Comparison of ENCODE assay signal across 15 cellular contexts in genomic region chr11:92154611-92155010, GRCh38.
DNase-seq lines count a peak whose midpoint lies in the region; ATAC-seq and TF ChIP-seq lines count a peak whose summit lies in the region.
"Had no signal": no experiment of that assay in that cellular context is flagged by ENCODE, and none has a peak within 500 bp of the region (broad histone marks: within the 10 kb centered on the region; RNA-seq: fewer than 3 reads in every experiment).

No MANE protein-coding gene starts in this region.

- H4K20me1 ChIP-seq in PC-9 (ENCODE audit: insufficient read depth): no peaks in the 10 kb centered on the region
- H4K20me1 ChIP-seq: BLaER1 treated with 17β-estradiol and CSF1 and Interleukin-3, amounts not matched to agents 10 nM and 100 nM had no signal

- no peak overlapping the region for H2AFZ ChIP-seq in PC-9

- H3K4me2 ChIP-seq in PC-9: no peak overlapping the region
- H3K4me2 ChIP-seq: BLaER1 treated with 17β-estradiol and CSF1 and Interleukin-3, amounts not matched to agents 10 nM and 100 nM had no signal

- BruUV-seq in PC-9 (replicated peaks; lab: Mats Ljungman, UMichigan): no TSS peak

- no peaks in the 10 kb centered on the region for H3K27me3 Mint-ChIP-seq in activated CD4-positive, alpha-beta memory T cell treated with anti-CD3 and anti-CD28 coated beads for 36 hours
- H3K27me3 Mint-ChIP-seq: CD4-positive, CD25-positive, alpha-beta regulatory T cell had no signal

- CTCF ChIA-PET in PC-9 (lab: Charles Lee): no interaction called here
- CTCF ChIA-PET in activated CD4-positive, alpha-beta memory T cell treated with anti-CD3 and anti-CD28 coated beads for 36 hours (lab: Charles Lee): no interaction called here
- CTCF ChIA-PET in HEK293T (lab: Yijun Ruan, JAX): no interaction called here

- peak; percentile 88 for ATAC-seq in left lung
- ATAC-seq: GM12878, HepG2 had no signal

- H3K4me3 Mint-ChIP-seq in activated CD4-positive, alpha-beta memory T cell treated with anti-CD3 and anti-CD28 coated beads for 36 hours: no peak overlapping the region
- H3K4me3 Mint-ChIP-seq: CD4-positive, CD25-positive, alpha-beta regulatory T cell; H9 had no signal

- POLR2A ChIA-PET in PC-9 (lab: Charles Lee; ENCODE audit: unreplicated experiment) (interaction anchor here (0.6 kb wide), 1 partner anchor 176 kb away, joined by 7 read pairs; no protein-coding TSS in a partner anchor), HEK293T (lab: Yijun Ruan, JAX) (no interaction called here)
- POLR2A ChIA-PET in activated CD4-positive, alpha-beta memory T cell treated with anti-CD3 and anti-CD28 coated beads for 36 hours (lab: Charles Lee): no interaction called here

- H3K9me3 ChIP-seq in PC-9 (ENCODE audit: insufficient read depth, low read depth) (no peaks in the 10 kb centered on the region), left lung (no peaks in the 10 kb centered on the region)

- H3K36me3 Mint-ChIP-seq in activated CD4-positive, alpha-beta memory T cell treated with anti-CD3 and anti-CD28 coated beads for 36 hours: no peaks in the 10 kb centered on the region
- H3K36me3 Mint-ChIP-seq: CD4-positive, CD25-positive, alpha-beta regulatory T cell had no signal

- H3K4me1 ChIP-seq in PC-9 (replicated peaks; ENCODE audit: insufficient read depth) (peaks cover 6% of the 10 kb centered on the region; the same call in 1 of the 2 replicates), left lung (no peaks in the 10 kb centered on the region)

- H3K4me3 ChIP-seq in PC-9: no peak overlapping the region
- H3K4me3 ChIP-seq in left lung: no peak overlapping the region
- H3K4me3 ChIP-seq: BLaER1 treated with 17β-estradiol and CSF1 and Interleukin-3, amounts not matched to agents 10 nM and 100 nM; GM12878 had no signal

- H3K79me2 ChIP-seq in PC-9 (ENCODE audit: low read depth): no peaks in the 10 kb centered on the region

- no peaks in the 10 kb centered on the region for H3F3A ChIP-seq in PC-9 (ENCODE audit: insufficient read depth, low read depth)

- intact Hi-C loops in PC-9 (cut with micrococcal nuclease; ENCODE audit: unreplicated experiment): loop anchor here (5.0 kb wide), 1 partner anchor 63 kb away; no protein-coding TSS in a partner anchor
- intact Hi-C loops in left lung (cut with DNase I): no loop called here
- intact Hi-C loops in activated CD4-positive, alpha-beta memory T cell treated with anti-CD3 and anti-CD28 coated beads for 36 hours (cut with micrococcal nuclease): no loop called here
- intact Hi-C loops in posterior vena cava (cut with DNase I): no loop called here

- H3K9me3 Mint-ChIP-seq in activated CD4-positive, alpha-beta memory T cell treated with anti-CD3 and anti-CD28 coated beads for 36 hours: peaks cover 9% of the 10 kb centered on the region

- no peaks in the 10 kb centered on the region for H3K9me2 ChIP-seq in PC-9 (ENCODE audit: insufficient read depth)

- H3K27ac ChIP-seq in PC-9 (no peak overlapping the region), left lung (no peak overlapping the region)
- H3K27ac ChIP-seq: BLaER1 treated with 17β-estradiol and CSF1 and Interleukin-3, amounts not matched to agents 10 nM and 100 nM had no signal

- H3K27ac Mint-ChIP-seq in activated CD4-positive, alpha-beta memory T cell treated with anti-CD3 and anti-CD28 coated beads for 36 hours: no peak overlapping the region
- H3K27ac Mint-ChIP-seq: CD4-positive, CD25-positive, alpha-beta regulatory T cell; H9 had no signal

- peak; percentile 12 to 83 for DNase-seq in PC-9
- no peak for DNase-seq in left lung
- DNase-seq in putamen (ENCODE audit: low spot score): peak; percentile 69
- DNase-seq in activated CD4-positive, alpha-beta memory T cell treated with anti-CD3 and anti-CD28 coated beads for 36 hours: no peak
- DNase-seq in HEK293T (ENCODE audit: extremely low spot score): no peak
- DNase-seq in DMS 273 (lab: John Stamatoyannopoulos, UW; ENCODE audit: unreplicated experiment): no peak
- DNase-seq in posterior vena cava (ENCODE audit: low spot score): no peak
- DNase-seq: ACHN; CD4-positive, CD25-positive, alpha-beta regulatory T cell; DMS 273 treated with DMSO at 0.1 percent for 48 hours; GOT3; H9 had no signal

- H3K27me3 ChIP-seq in PC-9 (ENCODE audit: insufficient read depth, low read depth): no peaks in the 10 kb centered on the region
- H3K27me3 ChIP-seq in left lung: no peaks in the 10 kb centered on the region
- H3K27me3 ChIP-seq: BLaER1 treated with 17β-estradiol and CSF1 and Interleukin-3, amounts not matched to agents 10 nM and 100 nM had no signal

- no peaks in the 10 kb centered on the region for H3K4me1 Mint-ChIP-seq in activated CD4-positive, alpha-beta memory T cell treated with anti-CD3 and anti-CD28 coated beads for 36 hours (ENCODE audit: low read depth)
- H3K4me1 Mint-ChIP-seq: CD4-positive, CD25-positive, alpha-beta regulatory T cell had no signal

- H3K36me3 ChIP-seq in PC-9 (ENCODE audit: low read depth) (no peaks in the 10 kb centered on the region), left lung (no peaks in the 10 kb centered on the region)
- H3K36me3 ChIP-seq: BLaER1 treated with 17β-estradiol and CSF1 and Interleukin-3, amounts not matched to agents 10 nM and 100 nM had no signal

- TF ChIP-seq CTCF in PC-9 (conservative IDR thresholded peaks at IDR 0.05): no peak
- no peak for TF ChIP-seq CTCF in left lung (IDR thresholded peaks at IDR 0.05)

TF ChIP-seq in HEK293T, 16 proteins besides CTCF, POLR2A, EP300 and RAD21:
- TF ChIP-seq FOXM1 (IDR thresholded peaks at IDR 0.05; ENCODE audit: borderline replicate concordance) (no peak), FOXA1 (IDR thresholded peaks at IDR 0.05) (no peak), HDGF (IDR thresholded peaks at IDR 0.05; ENCODE audit: borderline replicate concordance) (no peak), NFRKB (IDR thresholded peaks at IDR 0.05) (no peak), SP1 (IDR thresholded peaks at IDR 0.05) (no peak), ARNT (IDR thresholded peaks at IDR 0.05) (no peak), LEF1 (IDR thresholded peaks at IDR 0.05; ENCODE audit: borderline replicate concordance) (no peak)

Comparison
In these comparisons a context has a peak if more than half of its experiments do, and no peak if none do; other contexts are left out.
1. DNase-seq: peak in PC-9 (2 of 2) and putamen (single experiment); none in left lung (0 of 2), activated CD4-positive, alpha-beta memory T cell treated with anti-CD3 and anti-CD28 coated beads for 36 hours (single experiment), HEK293T (single experiment), DMS 273 (single experiment) and posterior vena cava (single experiment).